In the genomic region with DNA sequence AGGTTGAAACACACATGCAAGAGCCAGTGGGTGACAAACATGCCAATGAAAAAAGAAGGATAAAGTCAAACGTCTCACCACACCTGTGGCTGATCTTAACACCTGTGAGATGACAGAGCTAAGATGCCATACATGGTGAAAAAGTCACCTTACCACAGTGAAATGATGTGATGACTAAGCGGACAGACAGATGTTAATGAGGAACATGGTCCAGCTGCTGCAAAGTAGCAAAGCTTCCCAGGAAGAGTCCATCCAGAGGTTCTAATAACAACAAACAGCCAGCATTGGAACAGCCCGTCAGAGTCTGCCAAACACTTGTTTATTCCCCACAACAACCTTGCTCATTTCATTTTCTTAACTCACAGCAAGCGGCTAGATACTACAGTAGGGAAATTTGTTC, we compare ENCODE assay signal across 1 cellular context.
TF ChIP-seq lines count a peak whose summit lies in the region.

No MANE protein-coding gene starts in this region.

TF ChIP-seq in H1, 55 proteins besides CTCF, POLR2A, EP300 and RAD21:
- TF ChIP-seq TBP (IDR thresholded peaks at IDR 0.05; ENCODE audit: low read depth, low read length) (no peak), JUN (IDR thresholded peaks at IDR 0.05; ENCODE audit: low read depth, low read length) (no peak), YY1 (IDR thresholded peaks at IDR 0.05; ENCODE audit: low read depth, low read length) (no peak), TAF7 (optimal IDR thresholded peaks at IDR 0.05; ENCODE audit: borderline replicate concordance, low read depth, low read length) (no peak), RNF2 (IDR thresholded peaks at IDR 0.05; ENCODE audit: borderline replicate concordance, low read depth, low read length, missing control alignments, poor library complexity, severe bottlenecking) (no peak), KDM1A (IDR thresholded peaks at IDR 0.05; ENCODE audit: borderline replicate concordance, low read length) (no peak), NANOG (IDR thresholded peaks at IDR 0.05; ENCODE audit: insufficient read depth, low read depth, low read length, poor library complexity, severe bottlenecking) (no peak), CTBP2 (IDR thresholded peaks at IDR 0.05; ENCODE audit: borderline replicate concordance, insufficient read depth, insufficient read length, low read length) (no peak), EGR1 (IDR thresholded peaks at IDR 0.05; ENCODE audit: borderline replicate concordance, low read depth, low read length) (no peak), CBX5 (IDR thresholded peaks at IDR 0.05; ENCODE audit: low read depth, low read length) (no peak), CREB1 (IDR thresholded peaks at IDR 0.05) (no peak), NRF1 (IDR thresholded peaks at IDR 0.05; ENCODE audit: low read depth, low read length) (no peak)
- TF ChIP-seq, protein P1, sequence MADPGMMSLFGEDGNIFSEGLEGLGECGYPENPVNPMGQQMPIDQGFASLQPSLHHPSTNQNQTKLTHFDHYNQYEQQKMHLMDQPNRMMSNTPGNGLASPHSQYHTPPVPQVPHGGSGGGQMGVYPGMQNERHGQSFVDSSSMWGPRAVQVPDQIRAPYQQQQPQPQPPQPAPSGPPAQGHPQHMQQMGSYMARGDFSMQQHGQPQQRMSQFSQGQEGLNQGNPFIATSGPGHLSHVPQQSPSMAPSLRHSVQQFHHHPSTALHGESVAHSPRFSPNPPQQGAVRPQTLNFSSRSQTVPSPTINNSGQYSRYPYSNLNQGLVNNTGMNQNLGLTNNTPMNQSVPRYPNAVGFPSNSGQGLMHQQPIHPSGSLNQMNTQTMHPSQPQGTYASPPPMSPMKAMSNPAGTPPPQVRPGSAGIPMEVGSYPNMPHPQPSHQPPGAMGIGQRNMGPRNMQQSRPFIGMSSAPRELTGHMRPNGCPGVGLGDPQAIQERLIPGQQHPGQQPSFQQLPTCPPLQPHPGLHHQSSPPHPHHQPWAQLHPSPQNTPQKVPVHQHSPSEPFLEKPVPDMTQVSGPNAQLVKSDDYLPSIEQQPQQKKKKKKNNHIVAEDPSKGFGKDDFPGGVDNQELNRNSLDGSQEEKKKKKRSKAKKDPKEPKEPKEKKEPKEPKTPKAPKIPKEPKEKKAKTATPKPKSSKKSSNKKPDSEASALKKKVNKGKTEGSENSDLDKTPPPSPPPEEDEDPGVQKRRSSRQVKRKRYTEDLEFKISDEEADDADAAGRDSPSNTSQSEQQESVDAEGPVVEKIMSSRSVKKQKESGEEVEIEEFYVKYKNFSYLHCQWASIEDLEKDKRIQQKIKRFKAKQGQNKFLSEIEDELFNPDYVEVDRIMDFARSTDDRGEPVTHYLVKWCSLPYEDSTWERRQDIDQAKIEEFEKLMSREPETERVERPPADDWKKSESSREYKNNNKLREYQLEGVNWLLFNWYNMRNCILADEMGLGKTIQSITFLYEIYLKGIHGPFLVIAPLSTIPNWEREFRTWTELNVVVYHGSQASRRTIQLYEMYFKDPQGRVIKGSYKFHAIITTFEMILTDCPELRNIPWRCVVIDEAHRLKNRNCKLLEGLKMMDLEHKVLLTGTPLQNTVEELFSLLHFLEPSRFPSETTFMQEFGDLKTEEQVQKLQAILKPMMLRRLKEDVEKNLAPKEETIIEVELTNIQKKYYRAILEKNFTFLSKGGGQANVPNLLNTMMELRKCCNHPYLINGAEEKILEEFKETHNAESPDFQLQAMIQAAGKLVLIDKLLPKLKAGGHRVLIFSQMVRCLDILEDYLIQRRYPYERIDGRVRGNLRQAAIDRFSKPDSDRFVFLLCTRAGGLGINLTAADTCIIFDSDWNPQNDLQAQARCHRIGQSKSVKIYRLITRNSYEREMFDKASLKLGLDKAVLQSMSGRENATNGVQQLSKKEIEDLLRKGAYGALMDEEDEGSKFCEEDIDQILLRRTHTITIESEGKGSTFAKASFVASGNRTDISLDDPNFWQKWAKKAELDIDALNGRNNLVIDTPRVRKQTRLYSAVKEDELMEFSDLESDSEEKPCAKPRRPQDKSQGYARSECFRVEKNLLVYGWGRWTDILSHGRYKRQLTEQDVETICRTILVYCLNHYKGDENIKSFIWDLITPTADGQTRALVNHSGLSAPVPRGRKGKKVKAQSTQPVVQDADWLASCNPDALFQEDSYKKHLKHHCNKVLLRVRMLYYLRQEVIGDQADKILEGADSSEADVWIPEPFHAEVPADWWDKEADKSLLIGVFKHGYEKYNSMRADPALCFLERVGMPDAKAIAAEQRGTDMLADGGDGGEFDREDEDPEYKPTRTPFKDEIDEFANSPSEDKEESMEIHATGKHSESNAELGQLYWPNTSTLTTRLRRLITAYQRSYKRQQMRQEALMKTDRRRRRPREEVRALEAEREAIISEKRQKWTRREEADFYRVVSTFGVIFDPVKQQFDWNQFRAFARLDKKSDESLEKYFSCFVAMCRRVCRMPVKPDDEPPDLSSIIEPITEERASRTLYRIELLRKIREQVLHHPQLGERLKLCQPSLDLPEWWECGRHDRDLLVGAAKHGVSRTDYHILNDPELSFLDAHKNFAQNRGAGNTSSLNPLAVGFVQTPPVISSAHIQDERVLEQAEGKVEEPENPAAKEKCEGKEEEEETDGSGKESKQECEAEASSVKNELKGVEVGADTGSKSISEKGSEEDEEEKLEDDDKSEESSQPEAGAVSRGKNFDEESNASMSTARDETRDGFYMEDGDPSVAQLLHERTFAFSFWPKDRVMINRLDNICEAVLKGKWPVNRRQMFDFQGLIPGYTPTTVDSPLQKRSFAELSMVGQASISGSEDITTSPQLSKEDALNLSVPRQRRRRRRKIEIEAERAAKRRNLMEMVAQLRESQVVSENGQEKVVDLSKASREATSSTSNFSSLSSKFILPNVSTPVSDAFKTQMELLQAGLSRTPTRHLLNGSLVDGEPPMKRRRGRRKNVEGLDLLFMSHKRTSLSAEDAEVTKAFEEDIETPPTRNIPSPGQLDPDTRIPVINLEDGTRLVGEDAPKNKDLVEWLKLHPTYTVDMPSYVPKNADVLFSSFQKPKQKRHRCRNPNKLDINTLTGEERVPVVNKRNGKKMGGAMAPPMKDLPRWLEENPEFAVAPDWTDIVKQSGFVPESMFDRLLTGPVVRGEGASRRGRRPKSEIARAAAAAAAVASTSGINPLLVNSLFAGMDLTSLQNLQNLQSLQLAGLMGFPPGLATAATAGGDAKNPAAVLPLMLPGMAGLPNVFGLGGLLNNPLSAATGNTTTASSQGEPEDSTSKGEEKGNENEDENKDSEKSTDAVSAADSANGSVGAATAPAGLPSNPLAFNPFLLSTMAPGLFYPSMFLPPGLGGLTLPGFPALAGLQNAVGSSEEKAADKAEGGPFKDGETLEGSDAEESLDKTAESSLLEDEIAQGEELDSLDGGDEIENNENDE (IDR thresholded peaks at IDR 0.05; ENCODE audit: insufficient replicate concordance, low read length) = no peak
